28 cellular contexts compared by ENCODE assay signal in the genomic region with DNA sequence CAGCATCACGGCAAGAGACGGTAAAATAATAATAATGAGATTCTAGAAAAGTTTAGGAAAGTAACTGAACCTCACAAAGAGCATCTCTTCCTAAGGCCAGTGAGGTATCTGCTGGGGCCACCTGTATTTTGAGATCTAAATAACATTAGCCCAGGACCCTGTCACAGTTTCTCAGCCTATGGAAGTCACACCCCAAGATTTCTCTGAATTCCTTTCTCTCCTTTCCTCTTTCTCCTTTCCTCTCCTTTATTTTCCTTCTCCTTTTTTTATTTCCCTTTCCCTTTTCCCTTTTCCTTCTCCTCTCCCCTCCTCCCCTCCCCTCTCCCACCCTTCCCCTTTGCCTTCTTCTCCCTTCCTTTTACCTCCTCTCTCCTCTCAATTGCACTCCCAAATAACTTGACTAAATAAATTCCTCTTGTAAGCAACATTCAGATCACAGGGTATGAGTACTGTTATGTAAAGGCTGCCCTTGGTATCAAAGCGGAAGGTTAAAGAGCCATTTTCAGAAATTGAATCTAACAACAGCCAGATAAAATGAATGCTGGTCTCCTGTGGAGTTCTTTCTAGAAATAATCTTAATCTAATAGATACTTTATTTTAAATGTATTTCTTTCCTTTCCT.
"Had no signal": no experiment of that assay in that cellular context is flagged by ENCODE, and none has a peak within 500 bp of the region (broad histone marks: within the 10 kb centered on the region; RNA-seq: fewer than 3 reads in every experiment).

No MANE protein-coding gene starts in this region.

- FAIRE-seq: colon, endometrium, endothelial cell of umbilical vein, frontal cortex had no signal

- H3K9me3 ChIP-seq: colonic mucosa, esophagus muscularis mucosa, esophagus squamous epithelium, gastrocnemius medialis, gastroesophageal sphincter, heart left ventricle, heart right ventricle had no signal

- ATAC-seq: effector memory CD8-positive, alpha-beta T cell; esophagus mucosa; foreskin keratinocyte; gastrocnemius medialis; gastroesophageal sphincter; heart left ventricle; heart right ventricle had no signal

- DNase-seq: colonic mucosa; cortex of kidney; dermis blood vessel endothelial cell; dorsolateral prefrontal cortex; effector CD4-positive, alpha-beta T cell; effector CD8-positive, alpha-beta T cell; effector memory CD4-positive, alpha-beta T cell; effector memory CD8-positive, alpha-beta T cell; endodermal cell; erythroblast; esophagus squamous epithelium; foreskin fibroblast; foreskin keratinocyte; foreskin melanocyte; gastrocnemius medialis; glutamatergic neuron; head of caudate nucleus; heart left ventricle; heart right ventricle had no signal

- H3K4me1 ChIP-seq: colonic mucosa, esophagus muscularis mucosa, esophagus squamous epithelium, foreskin keratinocyte, gastrocnemius medialis, gastroesophageal sphincter, heart left ventricle, heart right ventricle had no signal

- H3K27me3 ChIP-seq: colonic mucosa, esophagus muscularis mucosa, esophagus squamous epithelium, gastrocnemius medialis, gastroesophageal sphincter, heart left ventricle, heart right ventricle had no signal

- H3K36me3 ChIP-seq: colonic mucosa, esophagus muscularis mucosa, esophagus squamous epithelium, gastrocnemius medialis, gastroesophageal sphincter, heart left ventricle, heart right ventricle had no signal

- H3K27ac ChIP-seq: colonic mucosa, coronary artery, dorsolateral prefrontal cortex, epithelial cell of prostate, esophagus muscularis mucosa, esophagus squamous epithelium, foreskin keratinocyte, gastrocnemius medialis, gastroesophageal sphincter, heart left ventricle, heart right ventricle had no signal

- H3K4me3 ChIP-seq: colonic mucosa, coronary artery, dorsolateral prefrontal cortex, esophagus muscularis mucosa, esophagus squamous epithelium, gastrocnemius medialis, gastroesophageal sphincter, heart left ventricle, heart right ventricle had no signal
